ENCODE assay signal across 30 cellular contexts in the genomic region with DNA sequence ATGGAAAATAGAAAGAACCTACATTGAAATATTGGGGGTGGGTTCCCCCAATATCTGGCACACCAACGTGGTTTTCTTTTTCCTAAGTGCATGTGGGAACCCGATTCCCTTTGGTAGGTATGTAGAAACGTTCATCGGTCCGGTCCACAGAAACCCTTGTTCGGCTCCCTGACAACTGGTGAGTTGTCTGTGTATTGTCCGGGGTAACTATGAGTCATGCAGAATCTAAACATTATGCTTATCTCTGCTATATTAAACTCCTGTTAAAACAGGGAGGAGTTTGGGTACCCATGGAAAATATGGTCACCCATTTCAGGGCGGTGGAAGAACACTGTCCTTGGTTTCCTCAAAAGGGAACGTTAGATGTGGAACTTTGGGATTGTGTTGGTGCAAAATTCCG. TPM values are rescaled to one million over a fixed set of nuclear protein-coding genes. Genes with fewer than 3 reads are reported as not detected.
A peak's percentile ranks its signal among the peaks of the same experiment; 100 is the strongest.
DNase-seq lines count a peak whose midpoint lies in the region; ATAC-seq and TF ChIP-seq lines count a peak whose summit lies in the region.
"Had no signal": no experiment of that assay in that cellular context is flagged by ENCODE, and none has a peak within 500 bp of the region (broad histone marks: within the 10 kb centered on the region; RNA-seq: fewer than 3 reads in every experiment).

No MANE protein-coding gene starts in this region.

- DNase-seq in SIG-M5 treated with dmso at 0.1 percent for 504 hours (lab: John Stamatoyannopoulos, UW; ENCODE audit: unreplicated experiment), result peak; percentile 15
- no peak for DNase-seq in SIG-M5 (lab: John Stamatoyannopoulos, UW)
- peak; percentile 49 for DNase-seq in RPMI7951 (ENCODE audit: low read depth)
- peak; percentile 30 for DNase-seq in choroid plexus epithelial cell (ENCODE audit: low read depth)
- DNase-seq in mesenchymal stem cell, result peak; percentile 27
- DNase-seq: activated CD8-positive, alpha-beta memory T cell treated with anti-CD3 and anti-CD28 coated beads, Interleukin-2, amount 10 ng/mL, durations not matched to agents 7 days and 5 days; activated naive CD4-positive, alpha-beta T cell treated with Interleukin-2 at 50 U/mL for 16 hours; activated T-cell treated with anti-CD3 and anti-CD28 coated beads, Interleukin-2, amount 50 U/mL, for 72 hours; DMS79 treated with DMSO at 0.1 percent for 48 hours; effector CD8-positive, alpha-beta T cell; heart left ventricle; Karpas-422; midbrain; naive B cell; NCI-H1694; NCI-H446 treated with DMSO at 0.1 percent for 48 hours; NCI-H82; RPMI8226; stimulated activated CD4-positive, alpha-beta T cell treated with anti-CD3 and anti-CD28 coated beads, Interleukin-1b, Interleukin-23, amount 100 ng/mL, for 48 hours; stimulated activated naive CD8-positive, alpha-beta T cell treated with anti-CD3 and anti-CD28 coated beads, Interleukin-15, amount 100 ng/mL, for 72 hours had no signal

- H3K27ac Mint-ChIP-seq in stimulated activated memory B cell treated with anti-CD40 and anti-IgM and Interleukin-4, amounts not matched to agents 10 μg/mL and 1 μg/mL and 100 μg/mL, for 72 hours, result no peak overlapping the region
- H3K27ac Mint-ChIP-seq: activated CD8-positive, alpha-beta memory T cell treated with anti-CD3 and anti-CD28 coated beads, Interleukin-2, amount 10 ng/mL, durations not matched to agents 7 days and 5 days; activated T-cell treated with anti-CD3 and anti-CD28 coated beads, Interleukin-2, amount 50 U/mL, for 72 hours; naive B cell had no signal

- H3K9me3 Mint-ChIP-seq in stimulated activated memory B cell treated with anti-CD40 and anti-IgM and Interleukin-4, amounts not matched to agents 10 μg/mL and 1 μg/mL and 100 μg/mL, for 72 hours, result peaks cover 7% of the 10 kb centered on the region
- H3K9me3 Mint-ChIP-seq: activated T-cell treated with anti-CD3 and anti-CD28 coated beads, Interleukin-2, amount 50 U/mL, for 72 hours; stimulated activated naive CD8-positive, alpha-beta T cell treated with anti-CD3 and anti-CD28 coated beads, Interleukin-15, amount 100 ng/mL, for 72 hours had no signal

- H3K23ac ChIP-seq in mesenchymal stem cell (ENCODE audit: low read length in 2 of 2), result no peak overlapping the region

- no peak overlapping the region for H2BK15ac ChIP-seq in mesenchymal stem cell (ENCODE audit: low read depth, poor library complexity, severe bottlenecking)

- H2AFZ ChIP-seq in mesenchymal stem cell (ENCODE audit: low read depth, low read length), result no peak overlapping the region

- no peak overlapping the region for H3K27ac ChIP-seq in mesenchymal stem cell (ENCODE audit: low read length, poor library complexity, severe bottlenecking)
- H3K27ac ChIP-seq: foreskin keratinocyte, heart left ventricle, SK-N-MC, thoracic aorta had no signal

- H3K4me3 ChIP-seq in choroid plexus epithelial cell (ENCODE audit: low read depth, low read length), result no peak overlapping the region
- no peak overlapping the region for H3K4me3 ChIP-seq in mesenchymal stem cell (ENCODE audit: insufficient read depth in 1 of 2, low read depth in 1 of 2, low read length in 2 of 2)
- H3K4me3 ChIP-seq: heart left ventricle, SK-N-MC, thoracic aorta had no signal

- no peak overlapping the region for H2AK5ac ChIP-seq in mesenchymal stem cell (ENCODE audit: low read length, severe bottlenecking)

- no peak overlapping the region for H3K14ac ChIP-seq in mesenchymal stem cell (ENCODE audit: low read length in 2 of 2)

- no peak overlapping the region for H4K8ac ChIP-seq in mesenchymal stem cell (ENCODE audit: low read length)

- no peaks in the 10 kb centered on the region for H3K36me3 Mint-ChIP-seq in stimulated activated memory B cell treated with anti-CD40 and anti-IgM and Interleukin-4, amounts not matched to agents 10 μg/mL and 1 μg/mL and 100 μg/mL, for 72 hours
- H3K36me3 Mint-ChIP-seq: activated CD8-positive, alpha-beta memory T cell treated with anti-CD3 and anti-CD28 coated beads, Interleukin-2, amount 10 ng/mL, durations not matched to agents 7 days and 5 days had no signal

- H3K79me1 ChIP-seq in mesenchymal stem cell (replicated peaks; ENCODE audit: low read length, poor library complexity, severe bottlenecking), result no peaks in the 10 kb centered on the region

- no peak overlapping the region for H3K4me2 ChIP-seq in mesenchymal stem cell (ENCODE audit: low read length, poor library complexity, severe bottlenecking)

- peaks cover 7% of the 10 kb centered on the region for H3K9me3 ChIP-seq in mesenchymal stem cell (ENCODE audit: control insufficient read depth, low read length)
- H3K9me3 ChIP-seq: heart left ventricle, thoracic aorta had no signal

- no peak for TF ChIP-seq CTCF in choroid plexus epithelial cell (conservative IDR thresholded peaks at IDR 0.05; ENCODE audit: low read depth, low read length)

- no peaks in the 10 kb centered on the region for H3K4me1 ChIP-seq in mesenchymal stem cell (ENCODE audit: control insufficient read depth, insufficient read depth, low read depth, low read length)
- H3K4me1 ChIP-seq: heart left ventricle had no signal

- no peak overlapping the region for H2BK120ac ChIP-seq in mesenchymal stem cell (ENCODE audit: low read depth, low read length)

- no peak overlapping the region for H3K4me3 Mint-ChIP-seq in stimulated activated memory B cell treated with anti-CD40 and anti-IgM and Interleukin-4, amounts not matched to agents 10 μg/mL and 1 μg/mL and 100 μg/mL, for 72 hours
- H3K4me3 Mint-ChIP-seq: activated CD8-positive, alpha-beta memory T cell treated with anti-CD3 and anti-CD28 coated beads, Interleukin-2, amount 10 ng/mL, durations not matched to agents 7 days and 5 days; activated T-cell treated with anti-CD3 and anti-CD28 coated beads, Interleukin-2, amount 50 U/mL, for 72 hours; naive B cell; stimulated activated naive CD8-positive, alpha-beta T cell treated with anti-CD3 and anti-CD28 coated beads, Interleukin-15, amount 100 ng/mL, for 72 hours had no signal

- no peak overlapping the region for H3K18ac ChIP-seq in mesenchymal stem cell (ENCODE audit: low read depth in 1 of 2, low read length in 2 of 2)

- no peak overlapping the region for H4K91ac ChIP-seq in mesenchymal stem cell (ENCODE audit: low read length)

- no peaks in the 10 kb centered on the region for H3K36me3 ChIP-seq in mesenchymal stem cell (ENCODE audit: control insufficient read depth in 1 of 2, insufficient read depth in 2 of 2, low read depth in 1 of 2, low read length in 2 of 2)
- H3K36me3 ChIP-seq: heart left ventricle, thoracic aorta had no signal

- H3K27me3 ChIP-seq in mesenchymal stem cell (ENCODE audit: control insufficient read depth in 1 of 2, insufficient read depth in 1 of 2, low read length in 2 of 2), result peaks cover 8 to 50% of the 10 kb centered on the region in 2 experiments

- WGBS in mesenchymal stem cell, result 86% methylated on average over 6 of the region's 10 CpGs

- no peak overlapping the region for H2BK5ac ChIP-seq in mesenchymal stem cell (ENCODE audit: low read depth, low read length, poor library complexity, severe bottlenecking)

- no peaks in the 10 kb centered on the region for H3K4me1 Mint-ChIP-seq in stimulated activated memory B cell treated with anti-CD40 and anti-IgM and Interleukin-4, amounts not matched to agents 10 μg/mL and 1 μg/mL and 100 μg/mL, for 72 hours
- H3K4me1 Mint-ChIP-seq: activated CD8-positive, alpha-beta memory T cell treated with anti-CD3 and anti-CD28 coated beads, Interleukin-2, amount 10 ng/mL, durations not matched to agents 7 days and 5 days; stimulated activated naive CD8-positive, alpha-beta T cell treated with anti-CD3 and anti-CD28 coated beads, Interleukin-15, amount 100 ng/mL, for 72 hours had no signal

- H3K4ac ChIP-seq in mesenchymal stem cell (ENCODE audit: low read depth in 1 of 2, low read length in 2 of 2), result no peak overlapping the region

- no peak overlapping the region for H2BK12ac ChIP-seq in mesenchymal stem cell (ENCODE audit: low read length in 2 of 2)

- peaks cover 72% of the 10 kb centered on the region for H3K27me3 Mint-ChIP-seq in stimulated activated memory B cell treated with anti-CD40 and anti-IgM and Interleukin-4, amounts not matched to agents 10 μg/mL and 1 μg/mL and 100 μg/mL, for 72 hours

- ATAC-seq in HG02759 (IDR thresholded peaks at IDR 0.05; ENCODE audit: unreplicated experiment), result no peak
- ATAC-seq in GM18498 (IDR thresholded peaks at IDR 0.05; ENCODE audit: unreplicated experiment), result no peak
- ATAC-seq in stimulated activated memory B cell treated with anti-CD40 and anti-IgM and Interleukin-4, amounts not matched to agents 10 μg/mL and 1 μg/mL and 100 μg/mL, for 72 hours, result no peak
- ATAC-seq: activated CD8-positive, alpha-beta memory T cell treated with anti-CD3 and anti-CD28 coated beads, Interleukin-2, amount 10 ng/mL, durations not matched to agents 7 days and 5 days; activated T-cell treated with anti-CD3 and anti-CD28 coated beads, Interleukin-2, amount 50 U/mL, for 72 hours; foreskin keratinocyte; heart left ventricle; stimulated activated naive CD8-positive, alpha-beta T cell treated with anti-CD3 and anti-CD28 coated beads, Interleukin-15, amount 100 ng/mL, for 72 hours had no signal

- no peak overlapping the region for H3K9ac ChIP-seq in mesenchymal stem cell (ENCODE audit: low read length)

RNA-seq across cellular contexts. Expression of a gene that starts 25.1 kb away (rescaled TPM):
- total RNA-seq in RPMI7951 (2014; rRNA removed; shearing (Covaris generic)), result not detected in 2 replicates
- not detected for polyA plus RNA-seq in mesenchymal stem cell (2013, experiment 1 of 2)
- not detected for polyA plus RNA-seq in mesenchymal stem cell (2013, experiment 2 of 2)
- total RNA-seq: activated CD8-positive, alpha-beta memory T cell treated with anti-CD3 and anti-CD28 coated beads, Interleukin-2, amount 10 ng/mL, durations not matched to agents 7 days and 5 days; activated T-cell treated with anti-CD3 and anti-CD28 coated beads, Interleukin-2, amount 50 U/mL, for 72 hours; epithelial cell of proximal tubule; heart left ventricle; liver; T-helper 1 cell treated with Interleukin-12 subunit alpha and Interleukin-12 subunit beta and Interleukin-4 antibody, amounts not matched to agents 30 ng/mL and 1 ng/mL, for 36 hours; thoracic aorta had no signal
- polyA plus RNA-seq: heart left ventricle, liver had no signal

RNA-seq across cellular contexts. Expression of a gene that starts 49.0 kb away (rescaled TPM):
- total RNA-seq in RPMI7951 (2014; rRNA removed; shearing (Covaris generic)), result 0.96 TPM in 1 of 2 replicates, not detected in the other
- polyA plus RNA-seq in mesenchymal stem cell (2013, experiment 1 of 2), result not detected
- polyA plus RNA-seq in mesenchymal stem cell (2013, experiment 2 of 2), result not detected
- total RNA-seq: epithelial cell of proximal tubule; foreskin keratinocyte; heart left ventricle; T-helper 1 cell treated with Interleukin-12 subunit alpha and Interleukin-12 subunit beta and Interleukin-4 antibody, amounts not matched to agents 30 ng/mL and 1 ng/mL, for 36 hours; thoracic aorta had no signal
- polyA plus RNA-seq: foreskin keratinocyte, heart left ventricle, keratinocyte had no signal

RNA-seq across cellular contexts. Expression of a gene that starts 60.0 kb away (rescaled TPM):
- not detected in 2 replicates for total RNA-seq in RPMI7951 (2014; rRNA removed; shearing (Covaris generic))
- not detected for polyA plus RNA-seq in mesenchymal stem cell (2013, experiment 1 of 2)
- polyA plus RNA-seq in mesenchymal stem cell (2013, experiment 2 of 2), result not detected
- total RNA-seq: activated CD8-positive, alpha-beta memory T cell treated with anti-CD3 and anti-CD28 coated beads, Interleukin-2, amount 10 ng/mL, durations not matched to agents 7 days and 5 days; activated T-cell treated with anti-CD3 and anti-CD28 coated beads, Interleukin-2, amount 50 U/mL, for 72 hours; epithelial cell of proximal tubule; foreskin keratinocyte; liver; T-helper 1 cell treated with Interleukin-12 subunit alpha and Interleukin-12 subunit beta and Interleukin-4 antibody, amounts not matched to agents 30 ng/mL and 1 ng/mL, for 36 hours; thoracic aorta had no signal
- polyA plus RNA-seq: foreskin keratinocyte, keratinocyte had no signal
